18 cellular contexts compared by ENCODE assay signal in genomic region chr13:51977606-51978005, GRCh38. TPM values are rescaled to one million over a fixed set of nuclear protein-coding genes. Genes with fewer than 3 reads are reported as not detected.
A peak's percentile ranks its signal among the peaks of the same experiment; 100 is the strongest.
DNase-seq lines count a peak whose midpoint lies in the region; ATAC-seq, FAIRE-seq and TF ChIP-seq lines count a peak whose summit lies in the region.
"Had no signal": no experiment of that assay in that cellular context is flagged by ENCODE, and none has a peak within 500 bp of the region (broad histone marks: within the 10 kb centered on the region; RNA-seq: fewer than 3 reads in every experiment).

No MANE protein-coding gene starts in this region.

- no peaks in the 10 kb centered on the region for H3K36me3 ChIP-seq in upper lobe of left lung

- TF ChIP-seq POLR2A in upper lobe of left lung (IDR thresholded peaks at IDR 0.05) = no peak

- no peaks in the 10 kb centered on the region for H3K27me3 ChIP-seq in foreskin keratinocyte
- no peaks in the 10 kb centered on the region for H3K27me3 ChIP-seq in upper lobe of left lung

- H3K9me3 ChIP-seq in upper lobe of left lung = no peaks in the 10 kb centered on the region

- no peak overlapping the region for H3K4me3 Mint-ChIP-seq in chondrocyte (ENCODE audit: unreplicated experiment)
- H3K4me3 Mint-ChIP-seq: B cell; CD4-positive, alpha-beta T cell; GM23338 had no signal

- peak overlapping the region; percentile 74 for H3K27ac Mint-ChIP-seq in chondrocyte (ENCODE audit: unreplicated experiment)
- H3K27ac Mint-ChIP-seq: B cell; CD4-positive, alpha-beta T cell; GM23338 had no signal

- H3K4me1 ChIP-seq in foreskin keratinocyte = no peaks in the 10 kb centered on the region
- H3K4me1 ChIP-seq in upper lobe of left lung = no peaks in the 10 kb centered on the region

- peak; percentile 16 for FAIRE-seq in D721Med (lab: Jason Lieb, UNC)
- FAIRE-seq: G401.6, GM12891 had no signal

- H3K4me1 Mint-ChIP-seq in chondrocyte (ENCODE audit: low read depth) = peaks cover 29% of the 10 kb centered on the region
- H3K4me1 Mint-ChIP-seq: B cell had no signal

- 95 to 97% methylated on average over 5 of the region's 5 CpGs for WGBS in upper lobe of left lung, 2 donors

- no peak for DNase-seq in D721Med (ENCODE audit: insufficient read length, low spot score)
- DNase-seq in RKO (ENCODE audit: low spot score) = peak; percentile 41
- no peak for DNase-seq in chondrocyte (ENCODE audit: low spot score)
- DNase-seq in foreskin keratinocyte = peak; percentile 14 to 60
- DNase-seq in upper lobe of left lung = no peak
- no peak for DNase-seq in hypothalamus (lab: John Stamatoyannopoulos, UW)
- DNase-seq in NCI-H774 (lab: John Stamatoyannopoulos, UW) = no peak
- DNase-seq: 8988T; C1 segment of cervical spinal cord; Calu3; CD4-positive, alpha-beta T cell; DMS79; H7 had no signal

- H3K36me3 Mint-ChIP-seq in chondrocyte (ENCODE audit: low read depth) = no peaks in the 10 kb centered on the region

- ATAC-seq in foreskin keratinocyte = peak; percentile 54
- no peak for ATAC-seq in upper lobe of left lung (ENCODE audit: low FRiP score in 2 of 2)
- ATAC-seq in GM21576 (IDR thresholded peaks at IDR 0.05; ENCODE audit: unreplicated experiment) = no peak
- ATAC-seq: GM23338 had no signal

- no peak overlapping the region for H3K4me3 ChIP-seq in upper lobe of left lung
- H3K4me3 ChIP-seq: GM23338 had no signal

- H3K27ac ChIP-seq in foreskin keratinocyte = no peak overlapping the region
- no peak overlapping the region for H3K27ac ChIP-seq in upper lobe of left lung

- no peak for TF ChIP-seq CTCF in D721Med (IDR thresholded peaks at IDR 0.05; ENCODE audit: insufficient read depth, missing control alignments)
- no peak for TF ChIP-seq CTCF in chondrocyte (IDR thresholded peaks at IDR 0.05)
- TF ChIP-seq CTCF in foreskin keratinocyte (conservative IDR thresholded peaks at IDR 0.05) = no peak
- no peak for TF ChIP-seq CTCF in upper lobe of left lung (IDR thresholded peaks at IDR 0.05)

- no peak for TF ChIP-seq EP300 in upper lobe of left lung (IDR thresholded peaks at IDR 0.05)

- no peaks in the 10 kb centered on the region for H3K27me3 Mint-ChIP-seq in chondrocyte (ENCODE audit: low read depth)
- H3K27me3 Mint-ChIP-seq: CD4-positive, alpha-beta T cell had no signal

- H3K9me3 Mint-ChIP-seq in chondrocyte (ENCODE audit: low read depth) = no peaks in the 10 kb centered on the region
- H3K9me3 Mint-ChIP-seq: CD4-positive, alpha-beta T cell; GM23338 had no signal

RNA-seq across cellular contexts. Expression of gene ATP7B, which starts 33.6 kb away (rescaled TPM):
- total RNA-seq in chondrocyte = 11.9 to 16.8 TPM (median 16.6 TPM) in 3 replicates
- 3.4 and 5.3 TPM in 2 replicates for total RNA-seq in foreskin keratinocyte
- polyA plus RNA-seq in foreskin keratinocyte = 1.0 and 1.4 TPM in 2 replicates
- 10 to 100 TPM in 1 of 6 donors, 1 to 10 TPM in 5; 3.5 to 27.2 (median 5.9) TPM for total RNA-seq in upper lobe of left lung

RNA-seq across cellular contexts. Expression of gene ALG11, which starts 34.6 kb away (rescaled TPM):
- total RNA-seq in chondrocyte (49.2 to 56.9 TPM (median 49.8 TPM) in 3 replicates), foreskin keratinocyte (11.9 and 12.3 TPM in 2 replicates), upper lobe of left lung (10 to 100 TPM; 10.5 to 34.4 (median 22.7) TPM)
- 4.4 and 5.4 TPM in 2 replicates for polyA plus RNA-seq in foreskin keratinocyte

RNA-seq across cellular contexts. Expression of gene UTP14C, which starts 46.9 kb away (rescaled TPM):
- total RNA-seq in chondrocyte = 22.3 to 27.6 TPM (median 24.4 TPM) in 3 replicates
- 11.9 and 12.3 TPM in 2 replicates for total RNA-seq in foreskin keratinocyte
- polyA plus RNA-seq in foreskin keratinocyte = 2.6 and 2.9 TPM in 2 replicates
- 10 to 100 TPM in 5 of 6 donors, 1 to 10 TPM in 1; 8.9 to 26.7 (median 17.4) TPM for total RNA-seq in upper lobe of left lung

Comparison
In these comparisons a context has a peak if more than half of its experiments do, and no peak if none do; other contexts are left out.
1. DNase-seq: peak in RKO (single experiment) and foreskin keratinocyte (2 of 2); none in D721Med (single experiment), chondrocyte (single experiment), upper lobe of left lung (0 of 2), hypothalamus (0 of 51) and NCI-H774 (single experiment).